Comparison of ENCODE assay signal across 8 cellular contexts in the genomic region with DNA sequence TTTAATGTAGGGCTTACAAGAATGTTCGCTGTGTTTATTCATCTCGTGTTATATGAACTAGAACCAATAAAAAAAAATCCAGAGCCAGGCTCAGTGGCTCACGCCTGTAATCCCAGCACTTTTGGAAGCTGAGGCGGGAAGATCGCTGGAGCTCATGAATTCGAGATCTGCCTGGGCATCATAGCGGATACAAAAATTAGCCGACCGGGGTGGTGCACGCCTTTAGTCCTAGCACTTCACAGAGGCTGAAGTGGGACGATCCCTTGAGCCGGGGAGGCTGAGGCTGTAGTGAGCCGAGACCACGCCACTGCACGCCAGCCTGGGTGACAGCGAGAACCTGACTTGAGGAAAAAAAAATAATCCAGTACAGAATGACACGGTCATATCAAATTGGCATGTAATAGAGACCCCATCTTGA. TPM values are rescaled to one million over a fixed set of nuclear protein-coding genes. Genes with fewer than 3 reads are reported as not detected.
DNase-seq lines count a peak whose midpoint lies in the region; ATAC-seq, FAIRE-seq and TF ChIP-seq lines count a peak whose summit lies in the region.

No MANE protein-coding gene starts in this region.

- TF ChIP-seq POLR2A in endothelial cell of umbilical vein (IDR thresholded peaks at IDR 0.05; ENCODE audit: low read depth, low read length) = no peak

- CTCF ChIA-PET in endothelial cell of umbilical vein (lab: Charles Lee) = interaction anchor here (0.6 to 5.2 kb wide), 15 partner anchors 10 to 703 kb away, joined by 3 to 43 read pairs (median 4); a partner anchor contains a TSS

- H3K27me3 Mint-ChIP-seq in T-helper 2 cell treated with Interferon-gamma antibody and Interleukin-4, amounts not matched to agents 5 μg/mL and 100 μg/mL, for 36 hours (ENCODE audit: low read depth) = peaks cover 15% of the 10 kb centered on the region
- H3K27me3 Mint-ChIP-seq in neural crest cell (ENCODE audit: low read depth) = peaks cover 18% of the 10 kb centered on the region

- H3K27me3 ChIP-seq in endothelial cell of umbilical vein (ENCODE audit: control insufficient read depth in 2 of 2, insufficient read depth in 2 of 2, low read length in 2 of 2) = no peaks in the 10 kb centered on the region

- no TSS peak for BruUV-seq in endothelial cell of umbilical vein (replicated peaks; lab: Mats Ljungman, UMichigan)

- peak overlapping the region; percentile 19 for H2AFZ ChIP-seq in endothelial cell of umbilical vein (ENCODE audit: low read depth, low read length)

- peaks cover 13% of the 10 kb centered on the region for H3K4me1 ChIP-seq in endothelial cell of umbilical vein (ENCODE audit: control insufficient read depth, extremely low read depth, insufficient read depth, low read length)

- TF ChIP-seq CTCF in GM12875 (IDR thresholded peaks at IDR 0.05; ENCODE audit: borderline replicate concordance, insufficient read depth, low read depth, low read length) (no peak), endothelial cell of umbilical vein (IDR thresholded peaks at IDR 0.05; ENCODE audit: extremely low read depth in 1 of 2, insufficient read depth in 1 of 2, low read depth in 1 of 2, low read length in 2 of 2) (no peak), neural crest cell (conservative IDR thresholded peaks at IDR 0.05) (no peak)

- no peaks in the 10 kb centered on the region for H3K9me1 ChIP-seq in endothelial cell of umbilical vein (replicated peaks; ENCODE audit: control insufficient read depth, extremely low read depth, insufficient read depth, low read length)

- POLR2A ChIA-PET in endothelial cell of umbilical vein (lab: Charles Lee) = interaction anchor here (0.6 to 5.1 kb wide), 14 partner anchors 17 to 1840 kb away, joined by 3 to 129 read pairs (median 5); a partner anchor contains a TSS

- peak overlapping the region; percentile 84 for H3K9ac ChIP-seq in endothelial cell of umbilical vein (replicated peaks; ENCODE audit: extremely low read depth, insufficient read depth, low read length)

- ATAC-seq in HG03196 (IDR thresholded peaks at IDR 0.05; ENCODE audit: unreplicated experiment) (peak; percentile 11), HG02588 (IDR thresholded peaks at IDR 0.05; ENCODE audit: unreplicated experiment) (no peak)

- H3K9me3 Mint-ChIP-seq in T-helper 2 cell treated with Interferon-gamma antibody and Interleukin-4, amounts not matched to agents 5 μg/mL and 100 μg/mL, for 36 hours = no peaks in the 10 kb centered on the region
- peaks cover 10% of the 10 kb centered on the region for H3K9me3 Mint-ChIP-seq in neural crest cell

- peak overlapping the region; percentile 100 for H3K27ac Mint-ChIP-seq in T-helper 2 cell treated with Interferon-gamma antibody and Interleukin-4, amounts not matched to agents 5 μg/mL and 100 μg/mL, for 36 hours
- peak overlapping the region; percentile 99 for H3K27ac Mint-ChIP-seq in neural crest cell (ENCODE audit: unreplicated experiment)

- dilution Hi-C loops in endothelial cell of umbilical vein (cut with MboI; ENCODE audit: extremely low pct_ligation_motif_present, low sequenced_read_pairs) = loop anchor here (5.0 kb wide), 1 partner anchor 44 kb away; a partner anchor contains a TSS

- peaks cover 3% of the 10 kb centered on the region for H3K36me3 Mint-ChIP-seq in T-helper 2 cell treated with Interferon-gamma antibody and Interleukin-4, amounts not matched to agents 5 μg/mL and 100 μg/mL, for 36 hours (ENCODE audit: low read depth)
- H3K36me3 Mint-ChIP-seq in neural crest cell (ENCODE audit: low read depth) = peaks cover 12% of the 10 kb centered on the region

- FAIRE-seq in endothelial cell of umbilical vein (lab: Jason Lieb, UNC) = no peak

- H3K36me3 ChIP-seq in endothelial cell of umbilical vein (ENCODE audit: control insufficient read depth in 2 of 2, extremely low read depth in 1 of 2, insufficient read depth in 2 of 2, low read length in 2 of 2) = no peaks in the 10 kb centered on the region

- H3K4me3 Mint-ChIP-seq in T-helper 2 cell treated with Interferon-gamma antibody and Interleukin-4, amounts not matched to agents 5 μg/mL and 100 μg/mL, for 36 hours = peak overlapping the region; percentile 96
- peak overlapping the region; percentile 95 for H3K4me3 Mint-ChIP-seq in neural crest cell

- H3K4me2 ChIP-seq in endothelial cell of umbilical vein (ENCODE audit: insufficient read depth, low read length) = peak overlapping the region; percentile 88

- intact Hi-C loops in endothelial cell of umbilical vein (cut with micrococcal nuclease) = loop anchor here (1.0 to 5.0 kb wide), 4 partner anchors 28 to 1844 kb away; a partner anchor contains a TSS

- H3K4me3 ChIP-seq in GM12875 (ENCODE audit: low read depth, low read length) (peak overlapping the region; percentile 46), endothelial cell of umbilical vein (replicated peaks in 1 of 3; ENCODE audit: insufficient read depth in 1 of 3, low read depth in 1 of 3, low read length in 3 of 3) (peak overlapping the region; percentile 15 to 71 (median 66))

- peak; percentile 50 for DNase-seq in T-helper 2 cell treated with Interferon-gamma antibody and Interleukin-4, amounts not matched to agents 5 μg/mL and 100 μg/mL, for 36 hours (ENCODE audit: low spot score)
- no peak for DNase-seq in endothelial cell of umbilical vein (ENCODE audit: low read depth, low spot score)
- DNase-seq in neural crest cell (ENCODE audit: low read depth, low spot score) = peak; percentile 46
- DNase-seq in putamen (ENCODE audit: low spot score) = no peak
- DNase-seq in AG08396 (ENCODE audit: low spot score) = no peak

- no peaks in the 10 kb centered on the region for H3K9me3 ChIP-seq in endothelial cell of umbilical vein (replicated peaks; ENCODE audit: control insufficient read depth, insufficient read depth, low read length)

- no peaks in the 10 kb centered on the region for H4K20me1 ChIP-seq in endothelial cell of umbilical vein (replicated peaks; ENCODE audit: control insufficient read depth, extremely low read depth, insufficient read depth, low read length)

- H3K79me2 ChIP-seq in endothelial cell of umbilical vein (ENCODE audit: control insufficient read depth, insufficient read depth, low read length) = no peaks in the 10 kb centered on the region

- H3K4me1 Mint-ChIP-seq in T-helper 2 cell treated with Interferon-gamma antibody and Interleukin-4, amounts not matched to agents 5 μg/mL and 100 μg/mL, for 36 hours (ENCODE audit: low read depth) = peaks cover 60% of the 10 kb centered on the region
- H3K4me1 Mint-ChIP-seq in neural crest cell = peaks cover 47% of the 10 kb centered on the region

- peak overlapping the region; percentile 74 for H3K27ac ChIP-seq in endothelial cell of umbilical vein (ENCODE audit: insufficient read depth, low read depth, low read length)

TF ChIP-seq in endothelial cell of umbilical vein, 7 proteins besides CTCF, POLR2A, EP300 and RAD21:
- no peak for TF ChIP-seq JUN (IDR thresholded peaks at IDR 0.05; ENCODE audit: borderline replicate concordance, insufficient read depth, insufficient read length, low read depth)
- TF ChIP-seq EZH2 (IDR thresholded peaks at IDR 0.05; ENCODE audit: borderline replicate concordance, low read depth, low read length, severe bottlenecking) = no peak
- no peak for TF ChIP-seq POLR2AphosphoS5 (IDR thresholded peaks at IDR 0.05; ENCODE audit: insufficient read depth, low read depth, low read length)
- TF ChIP-seq, protein P1, sequence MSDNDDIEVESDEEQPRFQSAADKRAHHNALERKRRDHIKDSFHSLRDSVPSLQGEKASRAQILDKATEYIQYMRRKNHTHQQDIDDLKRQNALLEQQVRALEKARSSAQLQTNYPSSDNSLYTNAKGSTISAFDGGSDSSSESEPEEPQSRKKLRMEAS (IDR thresholded peaks at IDR 0.05; ENCODE audit: insufficient read depth, insufficient read length) = no peak
- TF ChIP-seq GATA2 (IDR thresholded peaks at IDR 0.05; ENCODE audit: insufficient read depth, insufficient read length, low read depth, low read length) = no peak
- TF ChIP-seq FOS (IDR thresholded peaks at IDR 0.05; ENCODE audit: borderline replicate concordance, insufficient read depth, low read length) = no peak
- no peak for TF ChIP-seq MYC (IDR thresholded peaks at IDR 0.05; ENCODE audit: low read depth, low read length)

RNA-seq across cellular contexts. Expression of gene OR2B2, which starts 46.2 kb away (rescaled TPM):
- total RNA-seq in endothelial cell of umbilical vein (not detected in 2 replicates), neural crest cell (not detected in 2 replicates)
- polyA plus RNA-seq in endothelial cell of umbilical vein = not detected in 2 replicates
- polyA plus RNA-seq in endothelial cell of umbilical vein (2011; cell fraction: cytosol; rRNA removed) = not detected in 2 replicates
- polyA plus RNA-seq in endothelial cell of umbilical vein (2011; cell fraction: nucleus; rRNA removed) = not detected in 2 replicates
- polyA plus RNA-seq in endothelial cell of umbilical vein (2012) = not detected in 2 replicates
- polyA minus RNA-seq in endothelial cell of umbilical vein = not detected in 2 replicates
- not detected for polyA minus RNA-seq in endothelial cell of umbilical vein (2011; cell fraction: cytosol; rRNA and poly(A)+ RNA removed)
- not detected in 2 replicates for polyA minus RNA-seq in endothelial cell of umbilical vein (2011; cell fraction: nucleus; rRNA and poly(A)+ RNA removed)

Comparison
In these comparisons a context has a peak if more than half of its experiments do, and no peak if none do; other contexts are left out.
1. DNase-seq: peak in T-helper 2 cell treated with Interferon-gamma antibody and Interleukin-4, amounts not matched to agents 5 μg/mL and 100 μg/mL, for 36 hours (single experiment) and neural crest cell (single experiment); none in endothelial cell of umbilical vein (single experiment), putamen (single experiment) and AG08396 (single experiment).